Comparison of ENCODE assay signal across 8 cellular contexts in genomic region chr10:108911814-108912541, GRCh38.
DNase-seq lines count a peak whose midpoint lies in the region; ATAC-seq and TF ChIP-seq lines count a peak whose summit lies in the region.
"Had no signal": no experiment of that assay in that cellular context is flagged by ENCODE, and none has a peak within 500 bp of the region (broad histone marks: within the 10 kb centered on the region; RNA-seq: fewer than 3 reads in every experiment).

No MANE protein-coding gene starts in this region.

- H3K27ac Mint-ChIP-seq in Calu3 (ENCODE audit: unreplicated experiment): no peak overlapping the region
- H3K27ac Mint-ChIP-seq: stimulated activated naive CD8-positive, alpha-beta T cell treated with anti-CD3 and anti-CD28 coated beads, Interleukin-15, Interleukin-2, amounts not matched to agents 100 ng/mL and 50 ng/mL, for 24 hours had no signal

- intact Hi-C loops in sciatic nerve (cut with DNase I): no loop called here
- intact Hi-C loops in Calu3 (cut with micrococcal nuclease; ENCODE audit: unreplicated experiment): no loop called here

- CTCF ChIA-PET in Calu3 (lab: Charles Lee): no interaction called here

- peak overlapping the region; percentile 42 for H3K4me3 ChIP-seq in iPS-11a (ENCODE audit: low read depth, low read length)

- ATAC-seq in GM18870 (IDR thresholded peaks at IDR 0.05; ENCODE audit: unreplicated experiment) (peak; percentile 62), HG03108 (IDR thresholded peaks at IDR 0.05; ENCODE audit: unreplicated experiment) (peak; percentile 79), sciatic nerve (peak; percentile 97)

- no peaks in the 10 kb centered on the region for H3K27me3 Mint-ChIP-seq in Calu3 (ENCODE audit: unreplicated experiment)

- H3K4me3 Mint-ChIP-seq in Calu3 (ENCODE audit: low read depth, unreplicated experiment): no peak overlapping the region
- H3K4me3 Mint-ChIP-seq: stimulated activated naive CD8-positive, alpha-beta T cell treated with anti-CD3 and anti-CD28 coated beads, Interleukin-15, Interleukin-2, amounts not matched to agents 100 ng/mL and 50 ng/mL, for 24 hours had no signal

- no peaks in the 10 kb centered on the region for H3K4me1 Mint-ChIP-seq in Calu3 (ENCODE audit: low read depth, unreplicated experiment)

- DNase-seq in amniotic epithelial cell (ENCODE audit: low read depth): peak; percentile 75
- DNase-seq in sciatic nerve (ENCODE audit: low spot score): peak; percentile 74
- DNase-seq in germinal center (ENCODE audit: low spot score): no peak
- no peak for DNase-seq in Calu3

- no peaks in the 10 kb centered on the region for H3K36me3 Mint-ChIP-seq in Calu3 (ENCODE audit: insufficient read depth, unreplicated experiment)

- H3K9me3 Mint-ChIP-seq in Calu3 (ENCODE audit: low read depth, unreplicated experiment): peaks cover 10% of the 10 kb centered on the region

- BruUV-seq in Calu3 (replicated peaks; lab: Mats Ljungman, UMichigan): no TSS peak

- no peak for TF ChIP-seq CTCF in Calu3 (IDR thresholded peaks at IDR 0.05; ENCODE audit: unreplicated experiment)

Comparison
In these comparisons a context has a peak if more than half of its experiments do, and no peak if none do; other contexts are left out.
1. DNase-seq: peak in amniotic epithelial cell (single experiment) and sciatic nerve (single experiment); none in germinal center (single experiment) and Calu3 (single experiment).
2. Peak in every context shown above with its lines, with median percentiles within 50 percentile points of each other: ATAC-seq.